Comparison of ENCODE assay signal across 10 cellular contexts in genomic region chr4:81756973-81757372, GRCh38.
DNase-seq lines count a peak whose midpoint lies in the region; ATAC-seq, FAIRE-seq and TF ChIP-seq lines count a peak whose summit lies in the region.
"Had no signal": no experiment of that assay in that cellular context is flagged by ENCODE, and none has a peak within 500 bp of the region (broad histone marks: within the 10 kb centered on the region; RNA-seq: fewer than 3 reads in every experiment).

No MANE protein-coding gene starts in this region.

- no peaks in the 10 kb centered on the region for H3K9me2 ChIP-seq in Loucy (replicated peaks; ENCODE audit: low read depth, low read length)

- ATAC-seq in GM19468 (IDR thresholded peaks at IDR 0.05; ENCODE audit: extremely low read depth, unreplicated experiment) (peak; percentile 65), HG02970 (IDR thresholded peaks at IDR 0.05; ENCODE audit: low FRiP score, unreplicated experiment) (peak; percentile 70), sciatic nerve (no peak), upper lobe of left lung (ENCODE audit: low FRiP score in 2 of 2) (no peak)
- ATAC-seq: activated CD4-positive, alpha-beta T cell treated with anti-CD3 and anti-CD28 coated beads for 36 hours had no signal

- WGBS in upper lobe of left lung, 2 donors = 56 to 66% methylated on average over 3 of the region's 3 CpGs

- peak overlapping the region; percentile 17 for H3K9ac ChIP-seq in Loucy (ENCODE audit: low read depth, low read length, poor library complexity, severe bottlenecking)

- peaks cover 23% of the 10 kb centered on the region for H3K4me1 ChIP-seq in Loucy (ENCODE audit: insufficient read depth, low read length, poor library complexity, severe bottlenecking)
- no peaks in the 10 kb centered on the region for H3K4me1 ChIP-seq in upper lobe of left lung

- peak; percentile 42 for FAIRE-seq in GM18507 (lab: Jason Lieb, UNC)

- peak overlapping the region; percentile 37 for H3K4me2 ChIP-seq in Loucy (ENCODE audit: low read depth, low read length, poor library complexity, severe bottlenecking)

- DNase-seq in GM18507 (ENCODE audit: extremely low spot score, insufficient read length, low read depth) (peak; percentile 1), sciatic nerve (ENCODE audit: low spot score) (no peak), upper lobe of left lung (no peak), cerebellar nuclear complex (lab: John Stamatoyannopoulos, UW) (no peak)
- no peak for DNase-seq in activated T-cell treated with anti-CD3 and anti-CD28 coated beads, Interleukin-2, amount 50 U/mL, for 1 hour
- DNase-seq: activated CD4-positive, alpha-beta T cell treated with anti-CD3 and anti-CD28 coated beads for 36 hours; mesenchymal stem cell had no signal

- TF ChIP-seq CTCF in Loucy (conservative IDR thresholded peaks at IDR 0.05; ENCODE audit: low read length) (no peak), upper lobe of left lung (IDR thresholded peaks at IDR 0.05) (no peak)

- TF ChIP-seq EP300 in upper lobe of left lung (IDR thresholded peaks at IDR 0.05) = no peak

- H3K4me3 ChIP-seq in Loucy (ENCODE audit: low read length, poor library complexity, severe bottlenecking) = no peak overlapping the region
- H3K4me3 ChIP-seq in upper lobe of left lung = no peak overlapping the region

- H3K9me3 ChIP-seq in Loucy (ENCODE audit: insufficient read depth, low read depth, low read length) (no peaks in the 10 kb centered on the region), upper lobe of left lung (no peaks in the 10 kb centered on the region)

- H3K27me3 ChIP-seq in Loucy (ENCODE audit: insufficient read depth, low read length, poor library complexity, severe bottlenecking) (no peaks in the 10 kb centered on the region), upper lobe of left lung (no peaks in the 10 kb centered on the region)

- no peaks in the 10 kb centered on the region for H3F3A ChIP-seq in Loucy (ENCODE audit: low read depth)

- intact Hi-C loops in sciatic nerve (cut with DNase I) = no loop called here

- 0 out of 2 replicates have a peak overlapping the region, but pooled peaks have one; percentile 8 for H2AFZ ChIP-seq in Loucy (ENCODE audit: low read length)

- no peak for TF ChIP-seq POLR2A in upper lobe of left lung (IDR thresholded peaks at IDR 0.05)

- no peak overlapping the region for H3K27ac ChIP-seq in upper lobe of left lung

- no peaks in the 10 kb centered on the region for H3K79me2 ChIP-seq in Loucy (ENCODE audit: insufficient read depth, low read length)

- H4K20me1 ChIP-seq in Loucy (ENCODE audit: insufficient read depth, low read length, poor library complexity, severe bottlenecking) = no peaks in the 10 kb centered on the region

- H3K36me3 ChIP-seq in Loucy (ENCODE audit: insufficient read depth, low read length) = no peaks in the 10 kb centered on the region
- H3K36me3 ChIP-seq in upper lobe of left lung = no peaks in the 10 kb centered on the region

Comparison
In these comparisons a context has a peak if more than half of its experiments do, and no peak if none do; other contexts are left out.
1. ATAC-seq: peak in GM19468 (single experiment) and HG02970 (single experiment); none in sciatic nerve (single experiment) and upper lobe of left lung (0 of 2).